17 cellular contexts compared by ENCODE assay signal in the genomic region with DNA sequence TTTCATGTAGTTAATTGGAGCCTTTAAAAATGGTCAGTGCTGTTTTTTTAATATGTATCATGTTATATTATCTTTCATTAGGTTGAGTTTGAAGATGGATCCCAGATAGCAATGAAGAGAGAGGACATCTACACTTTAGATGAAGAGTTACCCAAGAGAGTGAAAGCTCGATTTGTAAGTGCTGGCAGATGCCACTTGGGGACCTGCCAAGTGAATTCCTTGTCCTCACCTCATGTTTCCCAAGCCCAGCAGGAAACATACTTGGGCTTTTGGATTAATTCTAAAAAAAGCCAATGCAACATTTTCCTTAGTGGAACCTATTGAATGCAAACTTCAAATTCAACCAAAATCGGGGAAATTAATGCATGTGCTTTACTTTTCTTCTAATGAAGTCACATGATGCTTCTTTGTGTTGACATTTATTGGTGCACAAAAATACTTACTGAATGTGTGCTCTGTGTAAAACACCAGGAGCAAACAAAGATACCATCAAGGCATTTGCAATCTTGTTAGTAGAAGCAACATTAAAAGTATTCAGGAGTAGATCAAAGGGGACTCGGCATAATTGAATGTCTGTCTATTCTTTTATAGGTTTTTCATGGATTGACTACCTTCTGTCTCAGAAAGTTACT.
DNase-seq lines count a peak whose midpoint lies in the region; ATAC-seq and TF ChIP-seq lines count a peak whose summit lies in the region.
"Had no signal": no experiment of that assay in that cellular context is flagged by ENCODE, and none has a peak within 500 bp of the region (broad histone marks: within the 10 kb centered on the region; RNA-seq: fewer than 3 reads in every experiment).

No MANE protein-coding gene starts in this region.

- no peak overlapping the region for H3K4me3 ChIP-seq in choroid plexus epithelial cell (ENCODE audit: low read depth, low read length)
- no peak overlapping the region for H3K4me3 ChIP-seq in skeletal muscle cell (ENCODE audit: low read depth, low read length)
- H3K4me3 ChIP-seq: MG63, spleen had no signal

- TF ChIP-seq CTCF in choroid plexus epithelial cell (conservative IDR thresholded peaks at IDR 0.05; ENCODE audit: low read depth, low read length), result no peak

- DNase-seq in NCI-H2171 treated with DMSO at 0.1 percent for 48 hours (lab: John Stamatoyannopoulos, UW) (peak; percentile 31), NCI-H2171 (lab: John Stamatoyannopoulos, UW) (no peak), NCI-H524 treated with DMSO at 0.1 percent for 48 hours (lab: John Stamatoyannopoulos, UW) (peak; percentile 6), choroid plexus epithelial cell (ENCODE audit: low read depth) (peak; percentile 67), skeletal muscle cell (ENCODE audit: low read depth) (peak; percentile 24), middle frontal gyrus (ENCODE audit: extremely low spot score, low spot score) (no peak), SHP77 (lab: John Stamatoyannopoulos, UW) (no peak)
- DNase-seq: activated CD4-positive, alpha-beta T cell treated with anti-CD3 and anti-CD28 coated beads, Interleukin-2, amount 50 U/mL, for 48 hours; activated naive CD4-positive, alpha-beta T cell treated with anti-CD3 and anti-CD28 coated beads for 36 hours; aorta; H7; kidney glomerular epithelial cell; MG63; spleen; stimulated activated CD4-positive, alpha-beta T cell treated with anti-CD3 and anti-CD28 coated beads, Interleukin-4, amount 100 ng/mL, for 4 hours; WERI-Rb-1 had no signal

- no peak for ATAC-seq in HG03175 (IDR thresholded peaks at IDR 0.05; ENCODE audit: unreplicated experiment)

Comparison
In these comparisons a context has a peak if more than half of its experiments do, and no peak if none do; other contexts are left out.
1. DNase-seq: peak in NCI-H2171 treated with DMSO at 0.1 percent for 48 hours (single experiment), NCI-H524 treated with DMSO at 0.1 percent for 48 hours (single experiment), choroid plexus epithelial cell (single experiment) and skeletal muscle cell (single experiment); none in NCI-H2171 (single experiment), middle frontal gyrus (single experiment) and SHP77 (0 of 2).